8 cellular contexts compared by ENCODE assay signal in genomic region chr12:121391619-121392324, GRCh38. TPM values are rescaled to one million over a fixed set of nuclear protein-coding genes. Genes with fewer than 3 reads are reported as not detected.
DNase-seq lines count a peak whose midpoint lies in the region; ATAC-seq, FAIRE-seq and TF ChIP-seq lines count a peak whose summit lies in the region.
"Had no signal": no experiment of that assay in that cellular context is flagged by ENCODE, and none has a peak within 500 bp of the region (broad histone marks: within the 10 kb centered on the region; RNA-seq: fewer than 3 reads in every experiment).

No MANE protein-coding gene starts in this region.

- H3K4me1 ChIP-seq in SK-N-SH (ENCODE audit: control insufficient read depth in 1 of 2, insufficient read depth in 2 of 2, low read depth in 1 of 2, low read length in 1 of 2), result peaks cover 0 to 5% of the 10 kb centered on the region in 2 experiments; a peak in 2 of 4 replicates

- H3K4me3 ChIP-seq in SK-N-SH (ENCODE audit: low read depth in 2 of 2, low read length in 1 of 2), result peak overlapping the region; percentile 8 to 22; a peak in 2 of 4 replicates
- H3K4me3 ChIP-seq: SJSA1 had no signal

- peak overlapping the region; percentile 38 for H3K4me3 Mint-ChIP-seq in stimulated activated memory B cell treated with anti-CD40 and anti-IgM and Interleukin-4, amounts not matched to agents 10 μg/mL and 1 μg/mL and 100 μg/mL, for 72 hours

- H3K79me2 ChIP-seq in SK-N-SH (ENCODE audit: insufficient read depth), result no peaks in the 10 kb centered on the region

- no peak for FAIRE-seq in D721Med (lab: Jason Lieb, UNC)

- ATAC-seq in GM21529 (IDR thresholded peaks at IDR 0.05; ENCODE audit: unreplicated experiment) (peak; percentile 62), GM21737 (IDR thresholded peaks at IDR 0.05; ENCODE audit: unreplicated experiment) (no peak)
- ATAC-seq in stimulated activated memory B cell treated with anti-CD40 and anti-IgM and Interleukin-4, amounts not matched to agents 10 μg/mL and 1 μg/mL and 100 μg/mL, for 72 hours, result peak; percentile 64

- CTCF ChIA-PET in SK-N-SH (lab: Yijun Ruan, JAX), result interaction anchor here (1.1 to 1.2 kb wide), 2 partner anchors 51 to 56 kb away, joined by 5 to 7 read pairs; no protein-coding TSS in a partner anchor

- TF ChIP-seq EP300 in SK-N-SH (IDR thresholded peaks at IDR 0.05; ENCODE audit: borderline replicate concordance in 1 of 2, low read depth in 1 of 2, low read length in 1 of 2), result peak; percentile 36 to 85; a peak in 3 of 4 replicates

- peak overlapping the region; percentile 33 for H3K4me2 ChIP-seq in SK-N-SH

- H3K9me3 ChIP-seq in SK-N-SH, result no peaks in the 10 kb centered on the region
- H3K9me3 ChIP-seq: SJSA1 had no signal

- no peaks in the 10 kb centered on the region for H3K9me3 Mint-ChIP-seq in stimulated activated memory B cell treated with anti-CD40 and anti-IgM and Interleukin-4, amounts not matched to agents 10 μg/mL and 1 μg/mL and 100 μg/mL, for 72 hours

- intact Hi-C loops in posterior cingulate gyrus (cut with DNase I), result no loop called here

- H3F3A ChIP-seq in SK-N-SH (replicated peaks; ENCODE audit: insufficient read depth), result peaks cover 6% of the 10 kb centered on the region

- no peaks in the 10 kb centered on the region for H4K20me1 ChIP-seq in SK-N-SH (ENCODE audit: insufficient read depth)

- TF ChIP-seq RAD21 in SK-N-SH (IDR thresholded peaks at IDR 0.05; ENCODE audit: low read length), result no peak

- H3K4me1 Mint-ChIP-seq in stimulated activated memory B cell treated with anti-CD40 and anti-IgM and Interleukin-4, amounts not matched to agents 10 μg/mL and 1 μg/mL and 100 μg/mL, for 72 hours, result peaks cover 10% of the 10 kb centered on the region

- H3K27ac ChIP-seq in SK-N-SH (ENCODE audit: low read depth in 2 of 2, low read length in 1 of 2), result peak overlapping the region; percentile 71 to 73
- H3K27ac ChIP-seq: SJSA1 had no signal

- TF ChIP-seq CTCF in SK-N-SH (IDR thresholded peaks at IDR 0.05) (no peak), D721Med (IDR thresholded peaks at IDR 0.05; ENCODE audit: insufficient read depth, missing control alignments) (no peak)

- H3K36me3 ChIP-seq in SK-N-SH (replicated peaks in 1 of 2; ENCODE audit: control insufficient read depth in 1 of 2, insufficient read depth in 2 of 2, low read length in 1 of 2), result no peaks in the 10 kb centered on the region
- H3K36me3 ChIP-seq: SJSA1 had no signal

- 0 out of 2 replicates have a peak overlapping the region, but pooled peaks have one; percentile 8 for H3K9ac ChIP-seq in SK-N-SH

- H3K36me3 Mint-ChIP-seq in stimulated activated memory B cell treated with anti-CD40 and anti-IgM and Interleukin-4, amounts not matched to agents 10 μg/mL and 1 μg/mL and 100 μg/mL, for 72 hours, result no peaks in the 10 kb centered on the region

- H3K9me2 ChIP-seq in SK-N-SH, result no peaks in the 10 kb centered on the region

- peak overlapping the region; percentile 60; the same call in 1 of the 2 replicates for H2AFZ ChIP-seq in SK-N-SH (ENCODE audit: low read depth)

- POLR2A ChIA-PET in SK-N-SH (lab: Yijun Ruan, JAX), result interaction anchor here (0.6 to 2.1 kb wide), 3 partner anchors 9 to 687 kb away, joined by 3 to 8 read pairs (median 3); partner anchors contain the start of genes MLXIP and RNF34

- DNase-seq in SK-N-SH, result peak; percentile 81
- peak; percentile 69 for DNase-seq in fibroblast of the conjunctiva (ENCODE audit: low read depth)
- no peak for DNase-seq in D721Med (ENCODE audit: insufficient read length, low spot score)
- DNase-seq in posterior cingulate gyrus, result no peak

- H3K27me3 Mint-ChIP-seq in stimulated activated memory B cell treated with anti-CD40 and anti-IgM and Interleukin-4, amounts not matched to agents 10 μg/mL and 1 μg/mL and 100 μg/mL, for 72 hours, result no peaks in the 10 kb centered on the region

- no peaks in the 10 kb centered on the region for H3K27me3 ChIP-seq in SK-N-SH (ENCODE audit: insufficient read depth)
- H3K27me3 ChIP-seq: SJSA1 had no signal

- WGBS in SK-N-SH (ENCODE audit: low lambda C conversion rate), result 32% methylated on average over 10 of the region's 10 CpGs

- peak overlapping the region; percentile 69 for H3K27ac Mint-ChIP-seq in stimulated activated memory B cell treated with anti-CD40 and anti-IgM and Interleukin-4, amounts not matched to agents 10 μg/mL and 1 μg/mL and 100 μg/mL, for 72 hours

TF ChIP-seq in SK-N-SH, 30 proteins besides CTCF, POLR2A, EP300 and RAD21 (continues in another document):
- peak; percentile 94 for TF ChIP-seq GATA2 (CRISPR knock-in tag; IDR thresholded peaks at IDR 0.05)
- TF ChIP-seq MAX (IDR thresholded peaks at IDR 0.05; ENCODE audit: low read depth), result 0 out of 2 replicates have a peak, but pooled peaks have one; percentile 28
- TF ChIP-seq MEF2A (IDR thresholded peaks at IDR 0.05; ENCODE audit: borderline replicate concordance, low read depth), result no peak
- TF ChIP-seq GABPA (IDR thresholded peaks at IDR 0.05; ENCODE audit: low read depth), result no peak
- peak; percentile 64 for TF ChIP-seq JUND (IDR thresholded peaks at IDR 0.05)
- no peak for TF ChIP-seq FOXM1 (IDR thresholded peaks at IDR 0.05; ENCODE audit: low read depth)
- peak; percentile 67; the same call in 1 of the 2 replicates for TF ChIP-seq FOXJ3 (CRISPR knock-in tag; IDR thresholded peaks at IDR 0.05)
- 0 out of 2 replicates have a peak, but pooled peaks have one; percentile 30 for TF ChIP-seq ELF1 (IDR thresholded peaks at IDR 0.05)
- TF ChIP-seq YY1 (IDR thresholded peaks at IDR 0.05; ENCODE audit: low read depth), result peak; percentile 35; the same call in 1 of the 2 replicates
- TF ChIP-seq PBX3 (IDR thresholded peaks at IDR 0.05), result peak; percentile 86
- TF ChIP-seq SIN3A (IDR thresholded peaks at IDR 0.05; ENCODE audit: borderline replicate concordance, low read depth, low read length), result no peak
- TF ChIP-seq POLR2AphosphoS5 (IDR thresholded peaks at IDR 0.05; ENCODE audit: low read depth, low read length), result peak; percentile 88
- no peak for TF ChIP-seq REST (IDR thresholded peaks at IDR 0.05; ENCODE audit: low read depth, low read length)
- TF ChIP-seq MXI1 (IDR thresholded peaks at IDR 0.05; ENCODE audit: low read depth, low read length), result no peak
- peak; percentile 95 for TF ChIP-seq RCOR1 (IDR thresholded peaks at IDR 0.05; ENCODE audit: low read length)
- no peak for TF ChIP-seq IRF3 (IDR thresholded peaks at IDR 0.05; ENCODE audit: low read depth, low read length)
- TF ChIP-seq RFX5 (IDR thresholded peaks at IDR 0.05; ENCODE audit: low read length), result no peak
- TF ChIP-seq SMC3 (IDR thresholded peaks at IDR 0.05; ENCODE audit: low read depth, low read length), result no peak
- TF ChIP-seq CHD2 (IDR thresholded peaks at IDR 0.05; ENCODE audit: low read length, partially characterized antibody), result peak; percentile 86

RNA-seq across cellular contexts. Expression of gene RNF34, which starts 8.1 kb away (rescaled TPM):
- polyA plus RNA-seq in SK-N-SH (2012; rRNA removed), result 28.7 and 29.4 TPM in 2 replicates
- polyA plus RNA-seq in SK-N-SH (2012; cell fraction: cytosol; rRNA removed), result 26.7 and 29.0 TPM in 2 replicates
- polyA plus RNA-seq in SK-N-SH (2012; cell fraction: nucleus; rRNA removed), result 55.4 and 56.0 TPM in 2 replicates

RNA-seq across cellular contexts. Expression of gene ANAPC5, which starts 39.6 kb away (rescaled TPM):
- polyA plus RNA-seq in SK-N-SH (2012; rRNA removed), result 110 and 158 TPM in 2 replicates
- 78.2 and 95.2 TPM in 2 replicates for polyA plus RNA-seq in SK-N-SH (2012; cell fraction: cytosol; rRNA removed)
- 388 and 449 TPM in 2 replicates for polyA plus RNA-seq in SK-N-SH (2012; cell fraction: nucleus; rRNA removed)

Comparison
In these comparisons a context has a peak if more than half of its experiments do, and no peak if none do; other contexts are left out.
1. DNase-seq: peak in SK-N-SH (single experiment) and fibroblast of the conjunctiva (single experiment); none in D721Med (single experiment) and posterior cingulate gyrus (0 of 10).